In genomic region chr20:1800777-1801176, GRCh38 we compare ENCODE assay signal across 12 cellular contexts.
DNase-seq lines count a peak whose midpoint lies in the region; TF ChIP-seq lines count a peak whose summit lies in the region.
"Had no signal": no experiment of that assay in that cellular context is flagged by ENCODE, and none has a peak within 500 bp of the region (broad histone marks: within the 10 kb centered on the region; RNA-seq: fewer than 3 reads in every experiment).

No MANE protein-coding gene starts in this region.

- peaks cover 54% of the 10 kb centered on the region for H3K27me3 Mint-ChIP-seq in activated naive CD8-positive, alpha-beta T cell treated with anti-CD3 and anti-CD28 coated beads for 36 hours

- H3K36me3 ChIP-seq in brain microvascular endothelial cell (replicated peaks) (no peaks in the 10 kb centered on the region), neural cell (ENCODE audit: insufficient read depth, low read length) (no peaks in the 10 kb centered on the region)

- H3K79me2 ChIP-seq in neural cell (replicated peaks; ENCODE audit: insufficient read depth, low read length) = no peaks in the 10 kb centered on the region

- in situ Hi-C loops in brain microvascular endothelial cell (cut with HindIII; ENCODE audit: low pct_ligation_motif_present, low sequenced_read_pairs) = no loop called here

- H3K9me3 ChIP-seq in neural cell (ENCODE audit: low read length) = no peaks in the 10 kb centered on the region

- peaks cover 4% of the 10 kb centered on the region for H3F3A ChIP-seq in neural cell (ENCODE audit: insufficient read depth, low read length, poor library complexity, severe bottlenecking)

- DNase-seq in GM03348 (ENCODE audit: low spot score) (peak; percentile 60), NCI-H446 treated with DMSO at 0.1 percent for 48 hours (lab: John Stamatoyannopoulos, UW) (peak; percentile 63), brain microvascular endothelial cell (no peak), NCI-H2029 treated with DMSO at 0.1 percent for 48 hours (lab: John Stamatoyannopoulos, UW) (no peak), cerebellum (ENCODE audit: low spot score) (no peak), LoVo (ENCODE audit: low spot score) (no peak)
- no peak for DNase-seq in activated naive CD8-positive, alpha-beta T cell treated with anti-CD3 and anti-CD28 coated beads for 36 hours
- DNase-seq: activated CD8-positive, alpha-beta memory T cell treated with anti-CD3 and anti-CD28 coated beads, Interleukin-2, amount 50 U/mL, for 4 hours; erythroblast; occipital lobe; stimulated activated naive CD4-positive, alpha-beta T cell treated with Interleukin-2 at 50 U/mL for 16 hours had no signal

- H3K4me3 Mint-ChIP-seq in activated naive CD8-positive, alpha-beta T cell treated with anti-CD3 and anti-CD28 coated beads for 36 hours = no peak overlapping the region

- H3K4me1 Mint-ChIP-seq in activated naive CD8-positive, alpha-beta T cell treated with anti-CD3 and anti-CD28 coated beads for 36 hours = peaks cover 6% of the 10 kb centered on the region

- H3K27ac Mint-ChIP-seq in activated naive CD8-positive, alpha-beta T cell treated with anti-CD3 and anti-CD28 coated beads for 36 hours = no peak overlapping the region

- H3K4me2 ChIP-seq in neural cell (ENCODE audit: low read length) = no peak overlapping the region

- no peaks in the 10 kb centered on the region for H4K20me1 ChIP-seq in neural cell (ENCODE audit: insufficient read depth)

- TF ChIP-seq CTCF in brain microvascular endothelial cell (IDR thresholded peaks at IDR 0.05; ENCODE audit: low read depth, low read length, missing control alignments) (peak; percentile 64), neural cell (IDR thresholded peaks at IDR 0.05; ENCODE audit: poor library complexity, severe bottlenecking) (peak; percentile 43)

- H3K27ac ChIP-seq in brain microvascular endothelial cell = no peak overlapping the region
- no peak overlapping the region for H3K27ac ChIP-seq in neural cell (ENCODE audit: low read length)

- no peak for TF ChIP-seq EP300 in neural cell (conservative IDR thresholded peaks at IDR 0.05; ENCODE audit: poor library complexity, severe bottlenecking)

- H2AFZ ChIP-seq in neural cell (ENCODE audit: low read depth, low read length) = no peak overlapping the region

- H3K4me3 ChIP-seq in brain microvascular endothelial cell (ENCODE audit: low read depth, low read length) = no peak overlapping the region
- H3K4me3 ChIP-seq in neural cell (ENCODE audit: low read length) = no peak overlapping the region

- no peaks in the 10 kb centered on the region for H3K27me3 ChIP-seq in brain microvascular endothelial cell (replicated peaks)
- H3K27me3 ChIP-seq in neural cell (ENCODE audit: insufficient read depth, low read depth, low read length) = no peaks in the 10 kb centered on the region

- no peaks in the 10 kb centered on the region for H3K9me2 ChIP-seq in neural cell (ENCODE audit: insufficient read depth, low read length)

- H3K9ac ChIP-seq in neural cell (ENCODE audit: low read length) = no peak overlapping the region

- peak; percentile 17 for TF ChIP-seq RAD21 in neural cell (conservative IDR thresholded peaks at IDR 0.05)

- H3K9me3 Mint-ChIP-seq in activated naive CD8-positive, alpha-beta T cell treated with anti-CD3 and anti-CD28 coated beads for 36 hours = no peaks in the 10 kb centered on the region

- H3K36me3 Mint-ChIP-seq in activated naive CD8-positive, alpha-beta T cell treated with anti-CD3 and anti-CD28 coated beads for 36 hours = no peaks in the 10 kb centered on the region

TF ChIP-seq in neural cell, 6 proteins besides CTCF, POLR2A, EP300 and RAD21:
- TF ChIP-seq EZH2 (IDR thresholded peaks at IDR 0.05; ENCODE audit: borderline replicate concordance, insufficient read depth, low read length, poor library complexity, severe bottlenecking) (no peak), SMC3 (conservative IDR thresholded peaks at IDR 0.05; ENCODE audit: poor library complexity) (no peak), MXI1 (conservative IDR thresholded peaks at IDR 0.05; ENCODE audit: poor library complexity, severe bottlenecking) (no peak), POLR2AphosphoS5 (IDR thresholded peaks at IDR 0.05) (no peak), REST (IDR thresholded peaks at IDR 0.05; ENCODE audit: borderline replicate concordance) (no peak)

Comparison
In these comparisons a context has a peak if more than half of its experiments do, and no peak if none do; other contexts are left out.
1. DNase-seq: peak in GM03348 (single experiment) and NCI-H446 treated with DMSO at 0.1 percent for 48 hours (single experiment); none in brain microvascular endothelial cell (single experiment), activated naive CD8-positive, alpha-beta T cell treated with anti-CD3 and anti-CD28 coated beads for 36 hours (single experiment), NCI-H2029 treated with DMSO at 0.1 percent for 48 hours (single experiment), cerebellum (single experiment) and LoVo (single experiment).